ENCODE assay signal across 17 cellular contexts in the genomic region with DNA sequence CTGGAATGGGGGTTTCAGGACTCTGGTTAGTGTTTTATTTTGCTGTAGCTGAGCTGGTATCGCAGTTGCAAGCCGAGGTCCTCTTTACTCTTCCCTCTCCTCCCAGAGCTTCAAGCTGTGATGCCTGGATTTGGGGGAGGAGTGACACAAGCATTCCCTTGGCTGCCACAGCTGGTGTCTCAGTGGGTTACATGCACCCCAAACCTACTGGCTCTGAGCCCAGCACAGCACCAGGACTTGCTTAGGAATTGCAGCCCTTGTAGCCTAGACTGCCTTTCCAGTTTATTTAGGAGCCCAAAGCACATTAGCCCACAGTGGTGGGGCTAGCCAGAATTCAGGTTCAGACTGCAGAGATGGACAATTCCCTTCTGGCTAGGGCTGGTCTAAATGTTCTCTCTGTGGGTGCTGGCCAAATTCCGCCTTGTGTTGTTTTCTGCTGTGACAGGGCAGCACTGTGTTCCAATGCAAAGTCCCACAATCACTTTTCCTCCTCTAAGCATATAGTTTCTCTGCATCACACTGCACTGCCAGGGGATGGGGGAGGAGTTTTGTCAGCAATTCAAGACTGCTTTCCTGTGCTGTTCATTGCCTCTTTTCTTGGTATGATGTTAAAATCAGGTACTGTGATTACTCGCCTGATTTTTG.
DNase-seq lines count a peak whose midpoint lies in the region; ATAC-seq, FAIRE-seq and TF ChIP-seq lines count a peak whose summit lies in the region.
"Had no signal": no experiment of that assay in that cellular context is flagged by ENCODE, and none has a peak within 500 bp of the region (broad histone marks: within the 10 kb centered on the region; RNA-seq: fewer than 3 reads in every experiment).

No MANE protein-coding gene starts in this region.

- H3K4me3 ChIP-seq in dorsolateral prefrontal cortex: no peak overlapping the region
- H3K4me3 ChIP-seq: HAP-1 had no signal

- FAIRE-seq in GM12891 (lab: Jason Lieb, UNC): no peak
- FAIRE-seq: RCC 7860 had no signal

- DNase-seq in Ammon's horn (ENCODE audit: low spot score) (peak; percentile 52), LHCN-M2 (ENCODE audit: low read depth) (peak; percentile 6), dorsolateral prefrontal cortex (peak in 6 of 10 donors; percentile 9 to 65 (median 52)), posterior cingulate gyrus (peak in 7 of 10 donors; percentile 27 to 85 (median 48)), SIG-M5 (lab: John Stamatoyannopoulos, UW) (no peak), GM12891 (ENCODE audit: insufficient read length, low spot score) (no peak)
- DNase-seq: BE2C; CD4-positive, CD25-positive, alpha-beta regulatory T cell; COR-L47; NCI-H1092 treated with DMSO at 0.1 percent for 48 hours; NCI-H2171 treated with DMSO at 0.1 percent for 48 hours; NCI-H446; NCI-H526 treated with DMSO at 0.1 percent for 48 hours had no signal

- ATAC-seq in HG02884 (IDR thresholded peaks at IDR 0.05; ENCODE audit: unreplicated experiment): no peak
- ATAC-seq: Right ventricle myocardium inferior had no signal

- H3K27ac ChIP-seq in dorsolateral prefrontal cortex: peak overlapping the region in 44 of 59 donors; percentile 4 to 82 (median 58)

- no peak for TF ChIP-seq POLR2A in GM12891 (IDR thresholded peaks at IDR 0.05; ENCODE audit: low read depth, low read length)

- no peak for TF ChIP-seq CTCF in dorsolateral prefrontal cortex (IDR thresholded peaks at IDR 0.05 in 54 of 56, conservative IDR thresholded peaks at IDR 0.05 in 2 of 56; ENCODE audit: low read depth in 1 of 56, partially characterized antibody in 56 of 56)

- H3K27me3 ChIP-seq in dorsolateral prefrontal cortex: no peaks in the 10 kb centered on the region
- H3K27me3 ChIP-seq: BE2C had no signal

- intact Hi-C loops in dorsolateral prefrontal cortex (cut with DNase I) (no loop called here), posterior cingulate gyrus (cut with DNase I) (no loop called here)

TF ChIP-seq in GM12891, 5 proteins besides CTCF, POLR2A, EP300 and RAD21:
- no peak for TF ChIP-seq POU2F2 (IDR thresholded peaks at IDR 0.05; ENCODE audit: low read depth, low read length)
- no peak for TF ChIP-seq PAX5 (IDR thresholded peaks at IDR 0.05; ENCODE audit: insufficient read depth, low read length, severe bottlenecking)
- no peak for TF ChIP-seq POLR2AphosphoS5 (IDR thresholded peaks at IDR 0.05; ENCODE audit: low read depth, low read length)
- TF ChIP-seq SPI1 (IDR thresholded peaks at IDR 0.05; ENCODE audit: low read depth, low read length): no peak
- TF ChIP-seq TAF1 (IDR thresholded peaks at IDR 0.05; ENCODE audit: low read depth, low read length): no peak

Comparison
In these comparisons a context has a peak if more than half of its experiments do, and no peak if none do; other contexts are left out.
1. DNase-seq: peak in Ammon's horn (single experiment), LHCN-M2 (single experiment), dorsolateral prefrontal cortex (6 of 10) and posterior cingulate gyrus (7 of 10); none in SIG-M5 (single experiment) and GM12891 (single experiment).